1 cellular context compared by ENCODE assay signal in the genomic region with DNA sequence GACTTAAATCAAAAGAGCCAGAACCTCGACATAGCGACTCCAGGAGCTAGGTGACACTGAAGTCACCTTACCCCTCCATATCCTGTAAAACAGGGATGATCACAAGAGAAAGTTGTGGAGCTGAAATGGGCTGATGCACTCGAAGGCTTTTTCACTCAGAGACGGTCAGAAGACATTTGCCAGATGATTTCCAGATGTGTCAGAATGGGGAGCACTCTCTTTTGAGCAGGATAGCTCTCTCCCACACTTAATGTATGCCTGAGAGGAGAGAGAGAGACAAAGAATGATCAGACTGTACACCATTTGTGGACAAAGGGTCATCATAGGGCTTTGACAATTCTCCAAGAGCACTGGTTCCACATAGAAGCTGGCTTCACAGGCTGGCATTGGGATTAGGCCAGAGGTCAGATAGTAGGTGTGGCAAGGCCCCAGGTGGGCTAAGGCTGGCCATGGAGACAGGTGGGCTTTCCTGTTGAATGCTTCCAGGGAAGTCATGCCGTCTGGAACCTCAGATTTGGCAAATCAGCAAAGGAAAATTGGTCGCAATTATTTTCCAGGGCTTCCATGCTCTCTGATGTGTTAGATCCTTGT.
TF ChIP-seq lines count a peak whose summit lies in the region.

No MANE protein-coding gene starts in this region.

TF ChIP-seq in H1, 55 proteins besides CTCF, POLR2A, EP300 and RAD21:
- TF ChIP-seq KDM5A (IDR thresholded peaks at IDR 0.05; ENCODE audit: low read length) = no peak
- TF ChIP-seq JUND (IDR thresholded peaks at IDR 0.05; ENCODE audit: low read length) = no peak
- TF ChIP-seq HDAC6 (IDR thresholded peaks at IDR 0.05; ENCODE audit: low read depth, low read length) = no peak
- TF ChIP-seq FOSL1 (IDR thresholded peaks at IDR 0.05; ENCODE audit: insufficient read depth, low read depth, low read length) = no peak
- TF ChIP-seq JUN (IDR thresholded peaks at IDR 0.05; ENCODE audit: low read depth, low read length) = no peak
- TF ChIP-seq CEBPB (IDR thresholded peaks at IDR 0.05; ENCODE audit: low read depth, low read length) = no peak
